Comparison of ENCODE assay signal across 33 cellular contexts in genomic region chr2:397561-398325, GRCh38.
"Had no signal": no experiment of that assay in that cellular context is flagged by ENCODE, and none has a peak within 500 bp of the region (broad histone marks: within the 10 kb centered on the region; RNA-seq: fewer than 3 reads in every experiment).

No MANE protein-coding gene starts in this region.

- H3K36me3 Mint-ChIP-seq: activated CD8-positive, alpha-beta memory T cell treated with anti-CD3 and anti-CD28 coated beads, Interleukin-2, amount 10 ng/mL, durations not matched to agents 7 days and 5 days; activated naive CD4-positive, alpha-beta T cell treated with anti-CD3 and anti-CD28 coated beads, Interleukin-2, amount 50 U/mL, for 72 hours; activated naive CD8-positive, alpha-beta T cell treated with anti-CD3 and anti-CD28 coated beads, Interleukin-2, amount 10 ng/mL, durations not matched to agents 7 days and 5 days; brain had no signal

- H3K27me3 ChIP-seq: ascending aorta, breast epithelium, cardiac muscle cell, colonic mucosa, foreskin keratinocyte, gastrocnemius medialis had no signal

- H3K4me3 Mint-ChIP-seq: activated B cell treated with CpG ODN at 0.5 μM for 24 hours; activated CD4-positive, alpha-beta T cell treated with anti-CD3 and anti-CD28 coated beads, Interleukin-2, amount 10 ng/mL, durations not matched to agents 7 days and 5 days; activated CD8-positive, alpha-beta memory T cell treated with anti-CD3 and anti-CD28 coated beads, Interleukin-2, amount 10 ng/mL, durations not matched to agents 7 days and 5 days; activated CD8-positive, alpha-beta T cell treated with anti-CD3 and anti-CD28 coated beads for 36 hours; activated naive CD4-positive, alpha-beta T cell treated with anti-CD3 and anti-CD28 coated beads, Interleukin-2, amount 10 ng/mL, durations not matched to agents 7 days and 5 days; activated naive CD8-positive, alpha-beta T cell treated with anti-CD3 and anti-CD28 coated beads, Interleukin-2, amount 10 ng/mL, durations not matched to agents 7 days and 5 days; activated T-cell treated with anti-CD3 and anti-CD28 coated beads, Interleukin-2, amount 50 U/mL, for 24 hours; activated T-cell treated with anti-CD3 and anti-CD28 coated beads, Interleukin-2, amount 50 U/mL, for 72 hours; brain; T-helper 17 cell; T-helper 2 cell treated with Interferon-gamma antibody and Interleukin-4, amounts not matched to agents 5 μg/mL and 100 μg/mL, for 36 hours had no signal

- H3K9me3 Mint-ChIP-seq: activated B cell treated with CpG ODN at 0.5 μM for 24 hours; activated CD4-positive, alpha-beta T cell treated with anti-CD3 and anti-CD28 coated beads, Interleukin-2, amount 10 ng/mL, durations not matched to agents 7 days and 5 days; activated CD8-positive, alpha-beta T cell treated with anti-CD3 and anti-CD28 coated beads for 36 hours; activated naive CD4-positive, alpha-beta T cell treated with anti-CD3 and anti-CD28 coated beads, Interleukin-2, amount 50 U/mL, for 72 hours; activated naive CD8-positive, alpha-beta T cell treated with anti-CD3 and anti-CD28 coated beads, Interleukin-2, amount 10 ng/mL, durations not matched to agents 7 days and 5 days; activated T-cell treated with anti-CD3 and anti-CD28 coated beads, Interleukin-2, amount 50 U/mL, for 24 hours; activated T-cell treated with anti-CD3 and anti-CD28 coated beads, Interleukin-2, amount 50 U/mL, for 72 hours; T-helper 2 cell treated with Interferon-gamma antibody and Interleukin-4, amounts not matched to agents 5 μg/mL and 100 μg/mL, for 36 hours had no signal

- ATAC-seq: activated CD4-positive, CD25-positive, alpha-beta regulatory T cell treated with anti-CD3 and anti-CD28 coated beads, Interleukin-2, amount 50 U/mL, for 24 hours; activated CD8-positive, alpha-beta memory T cell treated with anti-CD3 and anti-CD28 coated beads, Interleukin-2, amount 10 ng/mL, durations not matched to agents 7 days and 5 days; activated CD8-positive, alpha-beta T cell treated with anti-CD3 and anti-CD28 coated beads for 36 hours; activated naive CD4-positive, alpha-beta T cell treated with anti-CD3 and anti-CD28 coated beads, Interleukin-2, amount 50 U/mL, for 72 hours; activated T-cell treated with anti-CD3 and anti-CD28 coated beads, Interleukin-2, amount 50 U/mL, for 72 hours; esophagus mucosa; foreskin keratinocyte; gastrocnemius medialis; heart left ventricle; T-helper 17 cell had no signal

- H3K9me3 ChIP-seq: ascending aorta, breast epithelium, colonic mucosa, gastrocnemius medialis, heart left ventricle had no signal

- H3K36me3 ChIP-seq: ascending aorta, breast epithelium, cardiac muscle cell, colonic mucosa, gastrocnemius medialis, heart left ventricle, WERI-Rb-1 had no signal

- DNase-seq: activated B cell treated with CpG ODN at 0.5 μM for 24 hours; activated CD4-positive, alpha-beta T cell treated with anti-CD3 and anti-CD28 coated beads, Interleukin-2, amount 10 ng/mL, durations not matched to agents 7 days and 5 days; activated CD4-positive, alpha-beta T cell treated with anti-CD3 and anti-CD28 coated beads, Interleukin-2, amount 50 U/mL, for 4 hours; activated CD8-positive, alpha-beta memory T cell treated with anti-CD3 and anti-CD28 coated beads, Interleukin-2, amount 10 ng/mL, durations not matched to agents 7 days and 5 days; activated CD8-positive, alpha-beta memory T cell treated with anti-CD3 and anti-CD28 coated beads, Interleukin-2, amount 50 U/mL, for 48 hours; activated CD8-positive, alpha-beta T cell treated with anti-CD3 and anti-CD28 coated beads for 36 hours; activated gamma-delta T cell; activated naive CD4-positive, alpha-beta T cell; activated naive CD4-positive, alpha-beta T cell treated with anti-CD3 and anti-CD28 coated beads, Interleukin-2, amount 10 ng/mL, durations not matched to agents 7 days and 5 days; activated naive CD8-positive, alpha-beta T cell treated with anti-CD3 and anti-CD28 coated beads, Interleukin-2, amount 10 ng/mL, durations not matched to agents 7 days and 5 days; activated T-cell treated with anti-CD3 and anti-CD28 coated beads for 4 hours; activated T-cell treated with anti-CD3 and anti-CD28 coated beads, Interleukin-2, amount 50 U/mL, for 24 hours; activated T-cell treated with anti-CD3 and anti-CD28 coated beads, Interleukin-2, amount 50 U/mL, for 72 hours; central memory CD4-positive, alpha-beta T cell; cerebellar nuclear complex; colonic mucosa; effector CD8-positive, alpha-beta T cell; foreskin keratinocyte; gastrocnemius medialis; glutamatergic neuron; heart left ventricle; T-helper 1 cell; T-helper 17 cell; T1000; WERI-Rb-1 had no signal

- H3K4me1 ChIP-seq: ascending aorta, breast epithelium, colonic mucosa, foreskin keratinocyte, gastrocnemius medialis, heart left ventricle had no signal

- H3K27me3 Mint-ChIP-seq: activated B cell treated with CpG ODN at 0.5 μM for 24 hours; activated CD4-positive, alpha-beta T cell treated with anti-CD3 and anti-CD28 coated beads, Interleukin-2, amount 10 ng/mL, durations not matched to agents 7 days and 5 days; activated CD8-positive, alpha-beta memory T cell treated with anti-CD3 and anti-CD28 coated beads, Interleukin-2, amount 10 ng/mL, durations not matched to agents 7 days and 5 days; activated CD8-positive, alpha-beta T cell treated with anti-CD3 and anti-CD28 coated beads for 36 hours had no signal

- H3K4me3 ChIP-seq: ascending aorta, breast epithelium, cardiac muscle cell, colonic mucosa, gastrocnemius medialis, heart left ventricle had no signal

- H3K27ac ChIP-seq: ascending aorta, breast epithelium, cardiac muscle cell, colonic mucosa, foreskin keratinocyte, gastrocnemius medialis, heart left ventricle, WERI-Rb-1 had no signal

- H3K27ac Mint-ChIP-seq: activated B cell treated with CpG ODN at 0.5 μM for 24 hours; activated CD4-positive, alpha-beta T cell treated with anti-CD3 and anti-CD28 coated beads, Interleukin-2, amount 10 ng/mL, durations not matched to agents 7 days and 5 days; activated CD8-positive, alpha-beta memory T cell treated with anti-CD3 and anti-CD28 coated beads, Interleukin-2, amount 10 ng/mL, durations not matched to agents 7 days and 5 days; activated CD8-positive, alpha-beta T cell treated with anti-CD3 and anti-CD28 coated beads for 36 hours; activated naive CD4-positive, alpha-beta T cell treated with anti-CD3 and anti-CD28 coated beads, Interleukin-2, amount 10 ng/mL, durations not matched to agents 7 days and 5 days; activated naive CD4-positive, alpha-beta T cell treated with anti-CD3 and anti-CD28 coated beads, Interleukin-2, amount 50 U/mL, for 72 hours; activated naive CD8-positive, alpha-beta T cell treated with anti-CD3 and anti-CD28 coated beads, Interleukin-2, amount 10 ng/mL, durations not matched to agents 7 days and 5 days; activated T-cell treated with anti-CD3 and anti-CD28 coated beads, Interleukin-2, amount 50 U/mL, for 24 hours; activated T-cell treated with anti-CD3 and anti-CD28 coated beads, Interleukin-2, amount 50 U/mL, for 72 hours; brain; T-helper 17 cell; T-helper 2 cell treated with Interferon-gamma antibody and Interleukin-4, amounts not matched to agents 5 μg/mL and 100 μg/mL, for 36 hours had no signal
